ENCODE assay signal across 1 cellular context in genomic region chr19:12974301-12975220, GRCh38.
A peak's percentile ranks its signal among the peaks of the same experiment; 100 is the strongest.
TF ChIP-seq lines count a peak whose summit lies in the region.

No MANE protein-coding gene starts in this region.

TF ChIP-seq in GM12878, 131 proteins besides CTCF, POLR2A, EP300 and RAD21:
- TF ChIP-seq ATF7 (IDR thresholded peaks at IDR 0.05; ENCODE audit: low read depth) (peak; percentile 37; the same call in 1 of the 2 replicates), TCF12 (IDR thresholded peaks at IDR 0.05; ENCODE audit: low read depth, low read length) (no peak), CHD4 (IDR thresholded peaks at IDR 0.05) (no peak)
TF ChIP-seq in GM12878: peak in this region for 1.
